ENCODE assay signal across 21 cellular contexts in the genomic region with DNA sequence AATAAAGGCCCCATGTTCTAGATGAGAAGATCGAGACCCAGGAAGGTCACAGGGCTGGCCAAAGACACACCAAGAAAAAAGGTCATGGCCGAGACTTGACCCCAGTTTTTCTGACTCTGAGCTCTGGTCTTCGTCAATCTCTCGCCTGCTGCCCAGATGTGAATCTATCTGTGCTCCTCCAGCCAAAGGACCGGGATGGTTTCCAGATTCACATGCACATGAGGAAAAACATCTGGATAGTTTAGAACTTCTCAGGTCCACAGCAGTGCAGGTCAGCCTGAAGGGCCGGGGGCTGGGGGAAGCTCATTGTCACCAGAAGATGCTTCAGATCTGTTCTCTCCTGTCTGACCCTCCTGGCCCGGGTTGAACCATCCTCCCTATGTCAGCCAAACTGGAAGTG. TPM values are rescaled to one million over a fixed set of nuclear protein-coding genes. Genes with fewer than 3 reads are reported as not detected.
DNase-seq lines count a peak whose midpoint lies in the region; ATAC-seq and TF ChIP-seq lines count a peak whose summit lies in the region.
"Had no signal": no experiment of that assay in that cellular context is flagged by ENCODE, and none has a peak within 500 bp of the region (broad histone marks: within the 10 kb centered on the region; RNA-seq: fewer than 3 reads in every experiment).

No MANE protein-coding gene starts in this region.

- H3K9me3 Mint-ChIP-seq in Caco-2 (ENCODE audit: unreplicated experiment) = no peaks in the 10 kb centered on the region

- TF ChIP-seq POLR2A in body of pancreas (IDR thresholded peaks at IDR 0.05) (no peak), heart left ventricle (IDR thresholded peaks at IDR 0.05) (no peak), erythroblast (IDR thresholded peaks at IDR 0.05; ENCODE audit: low read length) (no peak)

- POLR2A ChIA-PET in Caco-2 (lab: Charles Lee) = no interaction called here

- H3K27me3 ChIP-seq in body of pancreas (no peaks in the 10 kb centered on the region), heart left ventricle (no peaks in the 10 kb centered on the region), Caco-2 (replicated peaks; ENCODE audit: control insufficient read depth, insufficient read depth, low read length) (no peaks in the 10 kb centered on the region)

- H3K9me3 ChIP-seq in body of pancreas (no peaks in the 10 kb centered on the region), heart left ventricle (no peaks in the 10 kb centered on the region), Caco-2 (no peaks in the 10 kb centered on the region)

- BruUV-seq in Caco-2 (replicated peaks; lab: Mats Ljungman, UMichigan) = no TSS peak

- TF ChIP-seq CTCF in body of pancreas (IDR thresholded peaks at IDR 0.05) (no peak), heart left ventricle (IDR thresholded peaks at IDR 0.05) (no peak), omental fat pad (IDR thresholded peaks at IDR 0.05) (no peak), Caco-2 (IDR thresholded peaks at IDR 0.05; ENCODE audit: insufficient read depth in 1 of 2, low read depth in 1 of 2, low read length in 1 of 2, severe bottlenecking in 1 of 2, unreplicated experiment in 1 of 2) (no peak)

- no peak overlapping the region for H3K27ac Mint-ChIP-seq in Caco-2 (ENCODE audit: unreplicated experiment)

- H3K4me3 Mint-ChIP-seq in Caco-2 (ENCODE audit: unreplicated experiment) = no peak overlapping the region

- H3K36me3 ChIP-seq in body of pancreas (replicated peaks in 1 of 2; ENCODE audit: insufficient read depth in 1 of 2, low read depth in 2 of 2) (no peaks in the 10 kb centered on the region), heart left ventricle (no peaks in the 10 kb centered on the region), Caco-2 (ENCODE audit: control insufficient read depth, insufficient read depth, low read length) (no peaks in the 10 kb centered on the region)

- no peaks in the 10 kb centered on the region for H3K36me3 Mint-ChIP-seq in Caco-2 (ENCODE audit: insufficient read depth, unreplicated experiment)

- no peak overlapping the region for H3K27ac ChIP-seq in body of pancreas
- H3K27ac ChIP-seq in heart left ventricle = no peak overlapping the region
- H3K27ac ChIP-seq: 22Rv1, PC-9 had no signal

- H3K4me3 ChIP-seq in body of pancreas (no peak overlapping the region), heart left ventricle (no peak overlapping the region), Caco-2 (ENCODE audit: low read depth, low read length) (no peak overlapping the region)
- H3K4me3 ChIP-seq: PC-9 had no signal

- H3K4me1 ChIP-seq in body of pancreas (no peaks in the 10 kb centered on the region), heart left ventricle (peaks cover 0 to 38% (median 5%) of the 10 kb centered on the region in 12 donors), Caco-2 (no peaks in the 10 kb centered on the region)

- DNase-seq in Right ventricle myocardium inferior (ENCODE audit: missing footprints) = no peak
- no peak for DNase-seq in cardiac septum (ENCODE audit: low spot score)
- peak in 3 of 4 donors; percentile 22 to 33 (median 29) for DNase-seq in body of pancreas
- DNase-seq in heart left ventricle = peak in 1 of 5 donors; percentile 69
- DNase-seq in omental fat pad (ENCODE audit: low spot score) = no peak
- DNase-seq in Caco-2 = no peak
- no peak for DNase-seq in erythroblast (lab: John Stamatoyannopoulos, UW)
- DNase-seq in NCI-H69 (lab: John Stamatoyannopoulos, UW) = no peak
- DNase-seq: DMS153, DND-41, KG1, MM.1S, NCI-H1417, NCI-H1694, NCI-H2029 treated with DMSO at 0.1 percent for 48 hours, NCI-H446 treated with DMSO at 0.1 percent for 48 hours, NCI-H526, PC-9, SHP77 had no signal

- intact Hi-C loops in Right ventricle myocardium inferior (cut with DNase I) (no loop called here), cardiac septum (cut with DNase I) (no loop called here), body of pancreas (cut with DNase I) (no loop called here), heart left ventricle (cut with DNase I) (no loop called here), Caco-2 (cut with micrococcal nuclease; ENCODE audit: unreplicated experiment) (no loop called here)

- 85 to 88% methylated on average over 7 of the region's 7 CpGs for WGBS in body of pancreas, 2 donors
- WGBS in heart left ventricle, 4 donors = 71 to 85% (median 79%) methylated on average over 7 of the region's 7 CpGs

- ATAC-seq in Right ventricle myocardium inferior = peak; percentile 74
- peak; percentile 19 for ATAC-seq in body of pancreas
- ATAC-seq in heart left ventricle = peak in 3 of 4 donors; percentile 12 to 35 (median 32)
- peak; percentile 52 for ATAC-seq in omental fat pad (ENCODE audit: low FRiP score)

- CTCF ChIA-PET in Caco-2 (lab: Charles Lee) = no interaction called here

- peaks cover 3% of the 10 kb centered on the region for H3K27me3 Mint-ChIP-seq in Caco-2 (ENCODE audit: insufficient read depth, unreplicated experiment)

- no peaks in the 10 kb centered on the region for H3K4me1 Mint-ChIP-seq in Caco-2 (ENCODE audit: low read depth, unreplicated experiment)

RNA-seq across cellular contexts. Expression of a gene that starts 49.0 kb away (rescaled TPM):
- total RNA-seq in Right ventricle myocardium inferior (3.4 TPM), cardiac septum (2.8 TPM), body of pancreas (1 to 10 TPM in 1 of 2 donors, under 1 TPM in 1; 0.33 to 1.6 TPM), heart left ventricle (1 to 10 TPM; 1.0 to 4.6 (median 3.0) TPM), omental fat pad (1 to 10 TPM in 2 of 4 donors, under 1 TPM in 2; 0.24 to 2.4 (median 0.95) TPM), Caco-2 (2022) (0.05 TPM in 1 of 2 replicates, not detected in the other)
- polyA plus RNA-seq in heart left ventricle = under 1 TPM; 0.42 to 0.88 TPM
- polyA plus RNA-seq: BJ had no signal

Comparison
In these comparisons a context has a peak if more than half of its experiments do, and no peak if none do; other contexts are left out.
1. ATAC-seq: peak in every context shown above with its lines; median percentile 74 in Right ventricle myocardium inferior; 52 in omental fat pad; 32 in heart left ventricle; 19 in body of pancreas.
2. DNase-seq: peak in body of pancreas (3 of 4); none in Right ventricle myocardium inferior (single experiment), cardiac septum (single experiment), omental fat pad (single experiment), Caco-2 (0 of 2), erythroblast (0 of 2) and NCI-H69 (single experiment).